ENCODE assay signal across 9 cellular contexts in genomic region chr17:76500745-76501017, GRCh38. TPM values are rescaled to one million over a fixed set of nuclear protein-coding genes. Genes with fewer than 3 reads are reported as not detected.
DNase-seq lines count a peak whose midpoint lies in the region; ATAC-seq and TF ChIP-seq lines count a peak whose summit lies in the region.
"Had no signal": no experiment of that assay in that cellular context is flagged by ENCODE, and none has a peak within 500 bp of the region (broad histone marks: within the 10 kb centered on the region; RNA-seq: fewer than 3 reads in every experiment).

No MANE protein-coding gene starts in this region.

- H3K27me3 ChIP-seq in CD4-positive, alpha-beta T cell (ENCODE audit: control insufficient read depth, insufficient read depth, low read length), result no peaks in the 10 kb centered on the region
- H3K27me3 ChIP-seq in HL-60 (ENCODE audit: insufficient read depth, poor library complexity, severe bottlenecking) (no peaks in the 10 kb centered on the region), muscle layer of colon (ENCODE audit: control insufficient read depth in 1 of 2, insufficient read depth in 2 of 2, low read length in 2 of 2) (no peaks in the 10 kb centered on the region)

- H3K4me1 ChIP-seq in muscle layer of colon (ENCODE audit: insufficient read depth, low read length), result peaks cover 35% of the 10 kb centered on the region

- H3K4me3 Mint-ChIP-seq in CD4-positive, alpha-beta T cell, result peak overlapping the region; percentile 84

- H3K9me3 Mint-ChIP-seq in CD4-positive, alpha-beta T cell, result no peaks in the 10 kb centered on the region

- DNase-seq in CD4-positive, alpha-beta T cell, result no peak
- DNase-seq in HL-60 (ENCODE audit: low read depth in 1 of 2, low spot score in 1 of 2) (no peak), caudate nucleus (lab: John Stamatoyannopoulos, UW) (no peak), RKO (ENCODE audit: low spot score) (no peak)
- no peak for DNase-seq in activated effector memory CD4-positive, alpha-beta T cell treated with anti-CD3 and anti-CD28 coated beads, Interleukin-2, amount 50 U/mL, for 16 hours
- DNase-seq in stimulated activated CD4-positive, alpha-beta T cell treated with anti-CD3 and anti-CD28 coated beads, Interleukin-12 subunit alpha, Interleukin-12 subunit beta, amount 100 ng/mL, for 4 hours, result no peak

- CTCF ChIA-PET in CD4-positive, alpha-beta T cell (lab: Charles Lee), result interaction anchor here (1.4 to 1.6 kb wide), 2 partner anchors 103 to 123 kb away, joined by 3 to 4 read pairs; no protein-coding TSS in a partner anchor

- intact Hi-C loops in CD4-positive, alpha-beta T cell (cut with DNase I, micrococcal nuclease), result loop anchor here (2.0 to 10.0 kb wide), 3 partner anchors 48 to 398 kb away; partner anchors contain the start of genes EXOC7 (in 1 of the 2), QRICH2 (in 1 of the 2) and UBE2O (in 1 of the 2)

- POLR2A ChIA-PET in CD4-positive, alpha-beta T cell (lab: Charles Lee), result interaction anchor here (0.6 to 1.6 kb wide), 3 partner anchors 14 to 143 kb away, joined by 7 to 10 read pairs (median 8); partner anchors contain the start of gene UBE2O

- no peaks in the 10 kb centered on the region for H3K36me3 Mint-ChIP-seq in CD4-positive, alpha-beta T cell (ENCODE audit: low read depth)

- peak overlapping the region; percentile 46 for H3K27ac ChIP-seq in CD4-positive, alpha-beta T cell (ENCODE audit: low read depth, low read length)
- H3K27ac ChIP-seq in HL-60 (replicated peaks) (0 out of 2 replicates have a peak overlapping the region, but pooled peaks have one; percentile 18), caudate nucleus (ENCODE audit: low read depth, low read length) (peak overlapping the region; percentile 91), muscle layer of colon (ENCODE audit: low read depth, low read length) (peak overlapping the region; percentile 24)

- peak overlapping the region; percentile 7 for H3K27ac Mint-ChIP-seq in CD4-positive, alpha-beta T cell

- H3K27me3 Mint-ChIP-seq in CD4-positive, alpha-beta T cell, result no peaks in the 10 kb centered on the region

- peak; percentile 7 for ATAC-seq in CD4-positive, alpha-beta T cell (ENCODE audit: poor library complexity)
- ATAC-seq in GM21717 (IDR thresholded peaks at IDR 0.05; ENCODE audit: unreplicated experiment), result no peak

- H3K4me1 Mint-ChIP-seq in CD4-positive, alpha-beta T cell (ENCODE audit: low read depth), result peaks cover 37% of the 10 kb centered on the region

- H3K9ac ChIP-seq in muscle layer of colon (ENCODE audit: low read length), result no peak overlapping the region

- peak overlapping the region; percentile 78 for H3K4me3 ChIP-seq in HL-60 (replicated peaks; ENCODE audit: insufficient read depth, low read length)
- H3K4me3 ChIP-seq in muscle layer of colon (ENCODE audit: low read depth in 1 of 2, low read length in 2 of 2), result peak overlapping the region; percentile 34 to 49

- no peaks in the 10 kb centered on the region for H3K36me3 ChIP-seq in muscle layer of colon (ENCODE audit: insufficient read depth, low read length)

- TF ChIP-seq CTCF in CD4-positive, alpha-beta T cell (IDR thresholded peaks at IDR 0.05), result no peak
- no peak for TF ChIP-seq CTCF in HL-60 (IDR thresholded peaks at IDR 0.05; ENCODE audit: insufficient read depth, low read length)

- no peaks in the 10 kb centered on the region for H3K9me3 ChIP-seq in CD4-positive, alpha-beta T cell (ENCODE audit: control insufficient read depth, low read length)
- H3K9me3 ChIP-seq in muscle layer of colon (ENCODE audit: low read length), result no peaks in the 10 kb centered on the region

RNA-seq across cellular contexts. Expression of gene RHBDF2, which starts 0.5 kb away (rescaled TPM):
- total RNA-seq in CD4-positive, alpha-beta T cell, result 10 to 100 TPM; 22.6 to 24.9 TPM

RNA-seq across cellular contexts. Expression of gene AANAT, which starts 33.3 kb away (rescaled TPM):
- total RNA-seq in CD4-positive, alpha-beta T cell, result under 1 TPM in 1 of 2 experiments, not detected in 1; 0.14 TPM
- total RNA-seq: myocyte had no signal

RNA-seq across cellular contexts. Expression of gene CYGB, which starts 36.8 kb away (rescaled TPM):
- total RNA-seq in CD4-positive, alpha-beta T cell, result not detected

RNA-seq across cellular contexts. Expression of gene PRCD, which starts 39.2 kb away (rescaled TPM):
- total RNA-seq in CD4-positive, alpha-beta T cell, result not detected
- total RNA-seq: myocyte had no signal

RNA-seq across cellular contexts. Expression of gene UBE2O, which starts 47.7 kb away (rescaled TPM):
- 10 to 100 TPM; 22.7 to 25.1 TPM for total RNA-seq in CD4-positive, alpha-beta T cell

Comparison
In these comparisons a context has a peak if more than half of its experiments do, and no peak if none do; other contexts are left out.
1. H3K27ac ChIP-seq: peak in every context shown above with its lines; median percentile 91 in caudate nucleus; 46 in CD4-positive, alpha-beta T cell; 24 in muscle layer of colon; 18 in HL-60.